ENCODE assay signal across 9 cellular contexts in the genomic region with DNA sequence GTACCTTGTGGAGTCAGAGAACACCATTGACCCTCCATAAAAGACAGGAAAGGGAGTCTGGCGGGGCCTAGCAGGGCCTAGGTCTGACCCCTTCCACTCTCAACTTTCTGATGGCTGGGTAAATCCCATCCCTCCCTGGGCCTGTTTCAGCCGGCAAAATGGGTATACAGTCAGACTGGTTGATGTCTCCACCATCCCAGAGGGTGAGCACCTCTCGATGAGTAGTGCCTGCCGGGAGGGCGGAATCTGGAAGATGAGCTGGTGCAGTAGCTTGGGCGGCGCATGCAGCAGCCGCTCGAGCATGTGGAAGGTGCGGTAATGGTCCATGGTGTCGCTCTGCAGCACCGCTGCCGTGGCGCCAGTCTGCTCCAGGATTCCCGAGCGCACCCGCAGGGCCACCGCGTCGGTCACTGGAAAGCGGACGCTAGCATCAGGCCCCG. TPM values are rescaled to one million over a fixed set of nuclear protein-coding genes. Genes with fewer than 3 reads are reported as not detected.
A peak's percentile ranks its signal among the peaks of the same experiment; 100 is the strongest.
DNase-seq lines count a peak whose midpoint lies in the region; FAIRE-seq and TF ChIP-seq lines count a peak whose summit lies in the region.
"Had no signal": no experiment of that assay in that cellular context is flagged by ENCODE, and none has a peak within 500 bp of the region (broad histone marks: within the 10 kb centered on the region; RNA-seq: fewer than 3 reads in every experiment).

No MANE protein-coding gene starts in this region.

- no peaks in the 10 kb centered on the region for H3K27me3 Mint-ChIP-seq in activated CD4-positive, alpha-beta memory T cell treated with anti-CD3 and anti-CD28 coated beads for 36 hours

- FAIRE-seq in GM19239 (lab: Jason Lieb, UNC) = no peak
- FAIRE-seq: colon had no signal

- H3K79me2 ChIP-seq in hepatocyte (peaks cover 32% of the 10 kb centered on the region), smooth muscle cell (ENCODE audit: low read depth) (peaks cover 25% of the 10 kb centered on the region)

- H3K27ac ChIP-seq in hepatocyte (peak overlapping the region; percentile 92), smooth muscle cell (ENCODE audit: low read depth) (peak overlapping the region; percentile 89)

- DNase-seq in stimulated activated CD4-positive, alpha-beta T cell treated with anti-CD3 and anti-CD28 coated beads, Interleukin-2, amount 100 ng/mL, for 4 hours (ENCODE audit: low read depth) = peak; percentile 13
- DNase-seq in stimulated activated CD4-positive, alpha-beta T cell treated with anti-CD3 and anti-CD28 coated beads, Interleukin-2, amount 100 ng/mL, for 24 hours = no peak
- peak; percentile 54 for DNase-seq in activated CD4-positive, alpha-beta memory T cell treated with anti-CD3 and anti-CD28 coated beads for 36 hours
- DNase-seq in hepatocyte (ENCODE audit: low spot score) = no peak
- no peak for DNase-seq in smooth muscle cell (lab: John Stamatoyannopoulos, UW; ENCODE audit: unreplicated experiment)
- DNase-seq in UCSD-AML1 (lab: John Stamatoyannopoulos, UW; ENCODE audit: unreplicated experiment) = no peak
- no peak for DNase-seq in NOMO-1 (lab: John Stamatoyannopoulos, UW; ENCODE audit: unreplicated experiment in 2 of 2)
- DNase-seq in GM19239 (ENCODE audit: insufficient read length, low spot score) = no peak

- H3K27ac Mint-ChIP-seq in activated CD4-positive, alpha-beta memory T cell treated with anti-CD3 and anti-CD28 coated beads for 36 hours = peak overlapping the region; percentile 89

- H3K9me3 ChIP-seq in hepatocyte (ENCODE audit: low read depth) (no peaks in the 10 kb centered on the region), smooth muscle cell (replicated peaks; ENCODE audit: low read depth) (no peaks in the 10 kb centered on the region)

- H3K27me3 ChIP-seq in hepatocyte = no peaks in the 10 kb centered on the region
- no peaks in the 10 kb centered on the region for H3K27me3 ChIP-seq in smooth muscle cell (ENCODE audit: low read depth)

- peak overlapping the region; percentile 99 for H3K4me3 Mint-ChIP-seq in activated CD4-positive, alpha-beta memory T cell treated with anti-CD3 and anti-CD28 coated beads for 36 hours

- peaks cover 16% of the 10 kb centered on the region for H3F3A ChIP-seq in smooth muscle cell (ENCODE audit: low read depth)

- peaks cover 53% of the 10 kb centered on the region for H3K4me1 Mint-ChIP-seq in activated CD4-positive, alpha-beta memory T cell treated with anti-CD3 and anti-CD28 coated beads for 36 hours (ENCODE audit: low read depth)

- CTCF ChIA-PET in activated CD4-positive, alpha-beta memory T cell treated with anti-CD3 and anti-CD28 coated beads for 36 hours (lab: Charles Lee) = interaction anchor here (0.6 to 9.5 kb wide), 24 partner anchors 8 to 225 kb away, joined by 3 to 277 read pairs (median 5); a partner anchor contains a TSS

- H2AFZ ChIP-seq in hepatocyte = peak overlapping the region; percentile 84
- peak overlapping the region; percentile 79 for H2AFZ ChIP-seq in smooth muscle cell (ENCODE audit: low read depth)

- H3K36me3 ChIP-seq in hepatocyte (replicated peaks; ENCODE audit: insufficient read depth, low read depth) (no peaks in the 10 kb centered on the region), smooth muscle cell (ENCODE audit: low read depth) (no peaks in the 10 kb centered on the region)

- peak overlapping the region; percentile 86 for H3K4me3 ChIP-seq in hepatocyte
- peak overlapping the region; percentile 77 for H3K4me3 ChIP-seq in smooth muscle cell

- H3K4me1 ChIP-seq in hepatocyte (ENCODE audit: insufficient read depth) (peaks cover 43% of the 10 kb centered on the region), smooth muscle cell (ENCODE audit: low read depth) (peaks cover 22% of the 10 kb centered on the region)

- peak overlapping the region; percentile 98 for H3K4me2 ChIP-seq in hepatocyte
- peak overlapping the region; percentile 91 for H3K4me2 ChIP-seq in smooth muscle cell

- H3K9me3 Mint-ChIP-seq in activated CD4-positive, alpha-beta memory T cell treated with anti-CD3 and anti-CD28 coated beads for 36 hours = no peaks in the 10 kb centered on the region

- H4K20me1 ChIP-seq in hepatocyte (ENCODE audit: insufficient read depth, poor library complexity, severe bottlenecking) (no peaks in the 10 kb centered on the region), smooth muscle cell (ENCODE audit: low read depth) (peaks cover 27% of the 10 kb centered on the region)

- intact Hi-C loops in activated CD4-positive, alpha-beta memory T cell treated with anti-CD3 and anti-CD28 coated beads for 36 hours (cut with micrococcal nuclease) = loop anchor here (1.0 to 2.0 kb wide), 4 partner anchors 15 to 73 kb away; a partner anchor contains a TSS

- 4% methylated on average over 23 of the region's 23 CpGs for WGBS in hepatocyte (ENCODE audit: low lambda C conversion rate, missing lambda C conversion rate)
- WGBS in smooth muscle cell (ENCODE audit: low lambda C conversion rate) = 5% methylated on average over 14 of the region's 23 CpGs

- H3K9me2 ChIP-seq in hepatocyte (replicated peaks; ENCODE audit: insufficient read depth) = no peaks in the 10 kb centered on the region

- POLR2A ChIA-PET in activated CD4-positive, alpha-beta memory T cell treated with anti-CD3 and anti-CD28 coated beads for 36 hours (lab: Charles Lee) = interaction anchor here (0.6 to 7.5 kb wide), 9 partner anchors 8 to 243 kb away, joined by 3 to 98 read pairs (median 4); a partner anchor contains a TSS

- peak overlapping the region; percentile 73 for H3K9ac ChIP-seq in smooth muscle cell (ENCODE audit: low read depth)

- TF ChIP-seq CTCF in hepatocyte (IDR thresholded peaks at IDR 0.05; ENCODE audit: poor library complexity) (no peak), smooth muscle cell (IDR thresholded peaks at IDR 0.05; ENCODE audit: borderline replicate concordance, insufficient read depth, poor library complexity, severe bottlenecking) (no peak)

- peaks cover 38% of the 10 kb centered on the region for H3K36me3 Mint-ChIP-seq in activated CD4-positive, alpha-beta memory T cell treated with anti-CD3 and anti-CD28 coated beads for 36 hours

RNA-seq across cellular contexts. Expression of a gene that starts 0.5 kb away (rescaled TPM):
- total RNA-seq in activated CD4-positive, alpha-beta memory T cell treated with anti-CD3 and anti-CD28 coated beads for 36 hours = 100 to 1,000 TPM in 1 of 2 experiments, 10 to 100 TPM in 1; 94.2 to 101 TPM
- total RNA-seq in hepatocyte = 72.6 and 74.9 TPM in 2 replicates
- polyA plus RNA-seq in hepatocyte = 93.6 and 101 TPM in 2 replicates
- 109 and 118 TPM in 2 replicates for total RNA-seq in smooth muscle cell
- 111 and 114 TPM in 2 replicates for polyA plus RNA-seq in smooth muscle cell

RNA-seq across cellular contexts. Expression of a gene that starts 2.7 kb away (rescaled TPM):
- total RNA-seq in activated CD4-positive, alpha-beta memory T cell treated with anti-CD3 and anti-CD28 coated beads for 36 hours = 10 to 100 TPM; 40.0 to 44.4 TPM
- 15.1 and 21.5 TPM in 2 replicates for total RNA-seq in hepatocyte
- polyA plus RNA-seq in hepatocyte = 38.2 and 41.6 TPM in 2 replicates
- 15.7 and 19.5 TPM in 2 replicates for total RNA-seq in smooth muscle cell
- 55.7 and 80.4 TPM in 2 replicates for polyA plus RNA-seq in smooth muscle cell

RNA-seq across cellular contexts. Expression of a gene that starts 8.1 kb away (rescaled TPM):
- 10 to 100 TPM; 11.1 to 13.2 TPM for total RNA-seq in activated CD4-positive, alpha-beta memory T cell treated with anti-CD3 and anti-CD28 coated beads for 36 hours
- not detected in 2 replicates for total RNA-seq in hepatocyte
- polyA plus RNA-seq in hepatocyte = 0.15 and 0.56 TPM in 2 replicates
- total RNA-seq in smooth muscle cell = not detected in 2 replicates
- polyA plus RNA-seq in smooth muscle cell = 0.52 TPM in 1 of 2 replicates, not detected in the other

RNA-seq across cellular contexts. Expression of a gene that starts 12.4 kb away (rescaled TPM):
- 10 to 100 TPM; 17.1 to 17.7 TPM for total RNA-seq in activated CD4-positive, alpha-beta memory T cell treated with anti-CD3 and anti-CD28 coated beads for 36 hours
- total RNA-seq in hepatocyte (4.5 and 4.7 TPM in 2 replicates), smooth muscle cell (12.5 and 15.8 TPM in 2 replicates)
- polyA plus RNA-seq in hepatocyte (16.5 and 20.1 TPM in 2 replicates), smooth muscle cell (26.1 and 49.8 TPM in 2 replicates)

RNA-seq across cellular contexts. Expression of a gene that starts 15.1 kb away (rescaled TPM):
- total RNA-seq in activated CD4-positive, alpha-beta memory T cell treated with anti-CD3 and anti-CD28 coated beads for 36 hours = 10 to 100 TPM; 11.5 to 12.5 TPM
- total RNA-seq in hepatocyte (65.2 and 69.7 TPM in 2 replicates), smooth muscle cell (99.7 and 103 TPM in 2 replicates)
- polyA plus RNA-seq in hepatocyte (197 and 230 TPM in 2 replicates), smooth muscle cell (328 and 362 TPM in 2 replicates)

Comparison
In these comparisons a context has a peak if more than half of its experiments do, and no peak if none do; other contexts are left out.
1. DNase-seq: peak in stimulated activated CD4-positive, alpha-beta T cell treated with anti-CD3 and anti-CD28 coated beads, Interleukin-2, amount 100 ng/mL, for 4 hours (single experiment) and activated CD4-positive, alpha-beta memory T cell treated with anti-CD3 and anti-CD28 coated beads for 36 hours (single experiment); none in stimulated activated CD4-positive, alpha-beta T cell treated with anti-CD3 and anti-CD28 coated beads, Interleukin-2, amount 100 ng/mL, for 24 hours (0 of 2), hepatocyte (single experiment), smooth muscle cell (single experiment), UCSD-AML1 (single experiment), NOMO-1 (0 of 2) and GM19239 (single experiment).
2. RNA of a gene that starts 8.1 kb away (total RNA-seq): 11.1 to 13.2 TPM in activated CD4-positive, alpha-beta memory T cell treated with anti-CD3 and anti-CD28 coated beads for 36 hours; not detected in hepatocyte and not detected in smooth muscle cell; every median in the first group is over 10 times any median in the second.